ENCODE assay signal across 10 cellular contexts in the genomic region with DNA sequence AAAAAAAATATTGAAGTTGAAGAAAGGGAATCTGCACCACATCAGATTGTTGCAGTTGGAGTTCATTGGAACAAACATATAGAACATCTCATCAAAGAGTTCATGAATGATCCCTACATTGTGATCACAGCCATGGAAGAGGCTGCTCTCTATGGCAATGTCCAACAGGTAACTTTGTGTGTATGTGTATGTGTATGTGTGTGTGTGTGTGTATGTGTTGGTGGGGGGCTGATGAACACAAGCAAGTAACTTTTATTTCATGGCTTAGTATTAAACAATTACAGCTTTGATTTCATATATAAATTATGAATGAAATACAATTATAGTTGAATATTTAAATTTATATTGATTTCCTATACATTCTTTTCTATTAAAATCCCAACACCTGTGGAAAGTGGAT.
"Had no signal": no experiment of that assay in that cellular context is flagged by ENCODE, and none has a peak within 500 bp of the region (broad histone marks: within the 10 kb centered on the region; RNA-seq: fewer than 3 reads in every experiment).

No MANE protein-coding gene starts in this region.

- H3K36me3 ChIP-seq: HAP-1 had no signal

- H3K4me1 ChIP-seq: HAP-1 had no signal

- FAIRE-seq: H1, H54 had no signal

- H2AFZ ChIP-seq: GM23248 had no signal

- H3K4me2 ChIP-seq: GM23338 had no signal

- H3K4me3 ChIP-seq: GM23248, GM23338, HAP-1 had no signal

- ATAC-seq: HCT116 had no signal

- DNase-seq: GM23248, GOT3, H9, HCEC 1CT, HFFc6 had no signal

- H3K9ac ChIP-seq: GM23248 had no signal

- H3K9me3 ChIP-seq: HAP-1 had no signal

- H3K27ac ChIP-seq: GM23248 had no signal
